In genomic region chr18:48539406-48540328, GRCh38 we compare ENCODE assay signal across 8 cellular contexts. TPM values are rescaled to one million over a fixed set of nuclear protein-coding genes. Genes with fewer than 3 reads are reported as not detected.
A peak's percentile ranks its signal among the peaks of the same experiment; 100 is the strongest.
DNase-seq lines count a peak whose midpoint lies in the region; ATAC-seq and TF ChIP-seq lines count a peak whose summit lies in the region.

No MANE protein-coding gene starts in this region.

- peak overlapping the region; percentile 77 for H3K4me3 ChIP-seq in RWPE2 (ENCODE audit: severe bottlenecking)
- peak overlapping the region; percentile 59 to 97 (median 80) for H3K4me3 ChIP-seq in adrenal gland
- H3K4me3 ChIP-seq in cardiac muscle cell, result peak overlapping the region; percentile 54
- peak overlapping the region; percentile 97 for H3K4me3 ChIP-seq in osteoblast (ENCODE audit: insufficient read depth, low read length)

- peaks cover 38% of the 10 kb centered on the region for H4K20me1 ChIP-seq in osteoblast (ENCODE audit: insufficient read depth, low read length)

- intact Hi-C loops in adrenal gland (cut with DNase I), result loop anchor here (10.0 kb wide), 2 partner anchors 65 to 125 kb away; no protein-coding TSS in a partner anchor

- TF ChIP-seq CTCF in RWPE2 (IDR thresholded peaks at IDR 0.05; ENCODE audit: poor library complexity, severe bottlenecking), result no peak
- no peak for TF ChIP-seq CTCF in adrenal gland (IDR thresholded peaks at IDR 0.05)
- no peak for TF ChIP-seq CTCF in cardiac muscle cell (IDR thresholded peaks at IDR 0.05; ENCODE audit: low read depth, low read length)
- TF ChIP-seq CTCF in osteoblast (IDR thresholded peaks at IDR 0.05; ENCODE audit: extremely low read depth, low read depth, low read length), result no peak

- 0 to 2% (median 0%) methylated on average over 4 to 75 of the region's 75 CpGs for WGBS in adrenal gland, 4 donors

- peaks cover 51% of the 10 kb centered on the region for H3K79me2 ChIP-seq in osteoblast (ENCODE audit: insufficient read depth, low read length)

- no peaks in the 10 kb centered on the region for H3K27me3 ChIP-seq in RWPE2 (ENCODE audit: insufficient read depth, poor library complexity, severe bottlenecking)
- H3K27me3 ChIP-seq in adrenal gland, result no peaks in the 10 kb centered on the region
- H3K27me3 ChIP-seq in cardiac muscle cell, result no peaks in the 10 kb centered on the region
- H3K27me3 ChIP-seq in osteoblast (ENCODE audit: insufficient read depth, low read length), result no peaks in the 10 kb centered on the region

- DNase-seq in Ammon's horn (ENCODE audit: low spot score) (peak; percentile 59), HEK293T (ENCODE audit: extremely low spot score) (peak; percentile 17), RWPE2 (ENCODE audit: low spot score) (no peak), adrenal gland (peak; percentile 42 to 66 (median 58)), cardiac muscle cell (ENCODE audit: low read depth in 1 of 2, low spot score in 1 of 2) (peak; percentile 63 to 72), osteoblast (ENCODE audit: insufficient read length, low spot score, missing footprints) (peak; percentile 93)

- peaks cover 23% of the 10 kb centered on the region for H3K4me1 ChIP-seq in RWPE2 (ENCODE audit: insufficient read depth, poor library complexity, severe bottlenecking)
- H3K4me1 ChIP-seq in adrenal gland (replicated peaks in 1 of 2), result peaks cover 5 to 48% of the 10 kb centered on the region in 2 donors
- peaks cover 5% of the 10 kb centered on the region for H3K4me1 ChIP-seq in cardiac muscle cell (ENCODE audit: low read depth)
- H3K4me1 ChIP-seq in osteoblast (ENCODE audit: insufficient read depth, low read length), result peaks cover 16% of the 10 kb centered on the region

- TF ChIP-seq POLR2A in adrenal gland (IDR thresholded peaks at IDR 0.05), result peak in 1 of 2 donors; percentile 39

- H2AFZ ChIP-seq in osteoblast (ENCODE audit: low read length), result peak overlapping the region; percentile 68

- H3K36me3 ChIP-seq in RWPE2 (ENCODE audit: low read depth) (peaks cover 12% of the 10 kb centered on the region), adrenal gland (replicated peaks in 1 of 2) (no peaks in the 10 kb centered on the region), cardiac muscle cell (no peaks in the 10 kb centered on the region), osteoblast (ENCODE audit: insufficient read depth, low read length) (peaks cover 7% of the 10 kb centered on the region)

- H3K9me3 ChIP-seq in RWPE2 (ENCODE audit: severe bottlenecking), result no peaks in the 10 kb centered on the region
- no peaks in the 10 kb centered on the region for H3K9me3 ChIP-seq in adrenal gland (replicated peaks in 1 of 3)
- H3K9me3 ChIP-seq in cardiac muscle cell (ENCODE audit: low read depth), result no peaks in the 10 kb centered on the region
- H3K9me3 ChIP-seq in osteoblast (ENCODE audit: low read depth, low read length), result no peaks in the 10 kb centered on the region

- peak; percentile 22 for ATAC-seq in RWPE2 (ENCODE audit: low read depth)
- ATAC-seq in GM19351 (IDR thresholded peaks at IDR 0.05; ENCODE audit: unreplicated experiment), result no peak
- no peak for ATAC-seq in HG03354 (IDR thresholded peaks at IDR 0.05; ENCODE audit: poor library complexity, severe bottlenecking, unreplicated experiment)

- H3K4me2 ChIP-seq in osteoblast (ENCODE audit: insufficient read depth, low read length), result peak overlapping the region; percentile 92

- POLR2A ChIA-PET in HEK293T (lab: Yijun Ruan, JAX), result interaction anchor here (1.4 kb wide), 1 partner anchor 947 kb away, joined by 3 read pairs; the partner anchor contains the start of gene C18orf32

- CTCF ChIA-PET in HEK293T (lab: Yijun Ruan, JAX), result no interaction called here

- H3K27ac ChIP-seq in RWPE2 (ENCODE audit: poor library complexity, severe bottlenecking) (peak overlapping the region; percentile 84), adrenal gland (peak overlapping the region; percentile 46 to 94 (median 83)), cardiac muscle cell (no peak overlapping the region), osteoblast (ENCODE audit: low read depth, low read length) (peak overlapping the region; percentile 74)

TF ChIP-seq in HEK293T, 16 proteins besides CTCF, POLR2A, EP300 and RAD21:
- no peak for TF ChIP-seq LEF1 (IDR thresholded peaks at IDR 0.05; ENCODE audit: borderline replicate concordance)
- TF ChIP-seq ARNT (IDR thresholded peaks at IDR 0.05), result no peak
- no peak for TF ChIP-seq TARDBP (IDR thresholded peaks at IDR 0.05)
- no peak for TF ChIP-seq ZNF384 (IDR thresholded peaks at IDR 0.05)
- TF ChIP-seq L3MBTL2 (conservative IDR thresholded peaks at IDR 0.05), result peak; percentile 10; the same call in 1 of the 2 replicates
- TF ChIP-seq PKNOX1 (IDR thresholded peaks at IDR 0.05), result no peak
- no peak for TF ChIP-seq BHLHE40 (IDR thresholded peaks at IDR 0.05; ENCODE audit: borderline replicate concordance)

RNA-seq across cellular contexts. Expression of gene CTIF, which starts 0.8 kb away (rescaled TPM):
- total RNA-seq in adrenal gland, result 10 to 100 TPM; 31.5 to 98.7 (median 57.0) TPM
- polyA plus RNA-seq in adrenal gland, result 100 to 1,000 TPM in 1 of 3 donors, 10 to 100 TPM in 2; 33.4 to 159 (median 68.0) TPM
- total RNA-seq in cardiac muscle cell, result 22.0 and 24.4 TPM in 2 replicates
- polyA plus RNA-seq in cardiac muscle cell, result 13.2 and 16.5 TPM in 2 replicates
- total RNA-seq in osteoblast, result 58.6 and 65.9 TPM in 2 replicates
